ENCODE assay signal across 20 cellular contexts in genomic region chr16:8853611-8854010, GRCh38. TPM values are rescaled to one million over a fixed set of nuclear protein-coding genes. Genes with fewer than 3 reads are reported as not detected.
DNase-seq lines count a peak whose midpoint lies in the region; ATAC-seq and TF ChIP-seq lines count a peak whose summit lies in the region.
"Had no signal": no experiment of that assay in that cellular context is flagged by ENCODE, and none has a peak within 500 bp of the region (broad histone marks: within the 10 kb centered on the region; RNA-seq: fewer than 3 reads in every experiment).

No MANE protein-coding gene starts in this region.

- intact Hi-C loops in activated CD4-positive, alpha-beta T cell treated with anti-CD3 and anti-CD28 coated beads, Interleukin-2, amount 10 ng/mL, durations not matched to agents 24 days and 14 days (cut with micrococcal nuclease) = no loop called here

- no peaks in the 10 kb centered on the region for H3K27me3 Mint-ChIP-seq in activated CD4-positive, alpha-beta T cell treated with anti-CD3 and anti-CD28 coated beads, Interleukin-2, amount 10 ng/mL, durations not matched to agents 24 days and 14 days
- H3K27me3 Mint-ChIP-seq in nephron progenitor cell (ENCODE audit: low read depth, poor library complexity) = peaks cover 5% of the 10 kb centered on the region
- H3K27me3 Mint-ChIP-seq: natural killer cell treated with Interleukin-12 subunit alpha and Interleukin-12 subunit beta and Interleukin-15 and Interleukin-18, amount 100 ng/mL, for 72 hours; stimulated activated memory B cell treated with anti-CD40 and anti-IgM and Interleukin-4, amounts not matched to agents 10 μg/mL and 1 μg/mL and 100 μg/mL, for 72 hours; type B pancreatic cell had no signal

- POLR2A ChIA-PET in GM10248 (lab: Yijun Ruan, JAX) = interaction anchor here (1.0 kb wide), 1 partner anchor 274 kb away, joined by 3 read pairs; no protein-coding TSS in a partner anchor

- no peak overlapping the region for H3K4me3 Mint-ChIP-seq in activated CD4-positive, alpha-beta T cell treated with anti-CD3 and anti-CD28 coated beads, Interleukin-2, amount 10 ng/mL, durations not matched to agents 24 days and 14 days
- H3K4me3 Mint-ChIP-seq in nephron progenitor cell = no peak overlapping the region
- H3K4me3 Mint-ChIP-seq: natural killer cell treated with Interleukin-12 subunit alpha and Interleukin-12 subunit beta and Interleukin-15 and Interleukin-18, amount 100 ng/mL, for 72 hours; stimulated activated memory B cell treated with anti-CD40 and anti-IgM and Interleukin-4, amounts not matched to agents 10 μg/mL and 1 μg/mL and 100 μg/mL, for 72 hours; type B pancreatic cell had no signal

- peaks cover 34% of the 10 kb centered on the region for H3K4me1 Mint-ChIP-seq in activated CD4-positive, alpha-beta T cell treated with anti-CD3 and anti-CD28 coated beads, Interleukin-2, amount 10 ng/mL, durations not matched to agents 24 days and 14 days
- peaks cover 23% of the 10 kb centered on the region for H3K4me1 Mint-ChIP-seq in nephron progenitor cell

- peaks cover 62% of the 10 kb centered on the region for H3K36me3 Mint-ChIP-seq in activated CD4-positive, alpha-beta T cell treated with anti-CD3 and anti-CD28 coated beads, Interleukin-2, amount 10 ng/mL, durations not matched to agents 24 days and 14 days (ENCODE audit: low read depth)
- H3K36me3 Mint-ChIP-seq in nephron progenitor cell (ENCODE audit: low read depth) = peaks cover 59% of the 10 kb centered on the region

- DNase-seq in activated CD4-positive, alpha-beta T cell treated with anti-CD3 and anti-CD28 coated beads, Interleukin-2, amount 10 ng/mL, durations not matched to agents 24 days and 14 days = no peak
- DNase-seq in activated CD4-positive, alpha-beta T cell treated with anti-CD3 and anti-CD28 coated beads for 4 hours = no peak
- DNase-seq in NCI-H226 = peak; percentile 40
- peak; percentile 86 for DNase-seq in amniotic epithelial cell (ENCODE audit: low read depth)
- no peak for DNase-seq in nephron progenitor cell
- DNase-seq in GM10248 (ENCODE audit: extremely low spot score) = no peak
- DNase-seq in mesenteric fat pad (ENCODE audit: low spot score) = no peak
- DNase-seq: 8988T; left colon; NCI-H2171; stimulated activated CD4-positive, alpha-beta T cell treated with anti-CD3 and anti-CD28 coated beads, Interleukin-4, amount 100 ng/mL, for 4 hours had no signal

- no peaks in the 10 kb centered on the region for H3K9me3 Mint-ChIP-seq in activated CD4-positive, alpha-beta T cell treated with anti-CD3 and anti-CD28 coated beads, Interleukin-2, amount 10 ng/mL, durations not matched to agents 24 days and 14 days
- H3K9me3 Mint-ChIP-seq in nephron progenitor cell = no peaks in the 10 kb centered on the region
- H3K9me3 Mint-ChIP-seq: natural killer cell treated with Interleukin-12 subunit alpha and Interleukin-12 subunit beta and Interleukin-15 and Interleukin-18, amount 100 ng/mL, for 72 hours; stimulated activated memory B cell treated with anti-CD40 and anti-IgM and Interleukin-4, amounts not matched to agents 10 μg/mL and 1 μg/mL and 100 μg/mL, for 72 hours; type B pancreatic cell had no signal

- CTCF ChIA-PET in GM10248 (lab: Yijun Ruan, JAX) = interaction anchor here (1.8 to 2.3 kb wide), 3 partner anchors 13 to 32 kb away, joined by 6 to 8 read pairs (median 7); no protein-coding TSS in a partner anchor

- no peak for ATAC-seq in GM21528 (IDR thresholded peaks at IDR 0.05; ENCODE audit: low FRiP score, unreplicated experiment)
- ATAC-seq: esophagus mucosa; left colon; natural killer cell treated with Interleukin-12 subunit alpha and Interleukin-12 subunit beta and Interleukin-15 and Interleukin-18, amount 100 ng/mL, for 72 hours; stimulated activated memory B cell treated with anti-CD40 and anti-IgM and Interleukin-4, amounts not matched to agents 10 μg/mL and 1 μg/mL and 100 μg/mL, for 72 hours had no signal

- TF ChIP-seq CTCF in nephron progenitor cell (IDR thresholded peaks at IDR 0.05) (no peak), GM10248 (IDR thresholded peaks at IDR 0.05; ENCODE audit: control extremely low read depth, extremely low read depth, low read depth, missing control alignments) (no peak)

- H3K27ac Mint-ChIP-seq in activated CD4-positive, alpha-beta T cell treated with anti-CD3 and anti-CD28 coated beads, Interleukin-2, amount 10 ng/mL, durations not matched to agents 24 days and 14 days = peak overlapping the region; percentile 63
- peak overlapping the region; percentile 79 for H3K27ac Mint-ChIP-seq in nephron progenitor cell
- H3K27ac Mint-ChIP-seq: stimulated activated memory B cell treated with anti-CD40 and anti-IgM and Interleukin-4, amounts not matched to agents 10 μg/mL and 1 μg/mL and 100 μg/mL, for 72 hours had no signal

RNA-seq across cellular contexts. Expression of gene CARHSP1, which starts 15.2 kb away (rescaled TPM):
- total RNA-seq in activated CD4-positive, alpha-beta T cell treated with anti-CD3 and anti-CD28 coated beads, Interleukin-2, amount 10 ng/mL, durations not matched to agents 24 days and 14 days = 67.7 and 73.3 TPM in 2 replicates
- 90.0 TPM for total RNA-seq in mesenteric fat pad

RNA-seq across cellular contexts. Expression of gene LITAFD, which starts 28.5 kb away (rescaled TPM):
- not detected in 2 replicates for total RNA-seq in activated CD4-positive, alpha-beta T cell treated with anti-CD3 and anti-CD28 coated beads, Interleukin-2, amount 10 ng/mL, durations not matched to agents 24 days and 14 days
- not detected for total RNA-seq in mesenteric fat pad
- total RNA-seq: activated CD8-positive, alpha-beta memory T cell treated with anti-CD3 and anti-CD28 coated beads for 36 hours; esophagus mucosa; hepatocyte; left colon; natural killer cell treated with Interleukin-12 subunit alpha and Interleukin-12 subunit beta and Interleukin-15 and Interleukin-18, amount 100 ng/mL, for 72 hours; sigmoid colon; SK-MEL-5 had no signal

RNA-seq across cellular contexts. Expression of gene PMM2, which starts 56.0 kb away (rescaled TPM):
- total RNA-seq in activated CD4-positive, alpha-beta T cell treated with anti-CD3 and anti-CD28 coated beads, Interleukin-2, amount 10 ng/mL, durations not matched to agents 24 days and 14 days = 74.1 and 74.9 TPM in 2 replicates
- total RNA-seq in mesenteric fat pad = 51.8 TPM

RNA-seq across cellular contexts. Expression of gene TMEM186, which starts 56.2 kb away (rescaled TPM):
- 19.3 and 20.4 TPM in 2 replicates for total RNA-seq in activated CD4-positive, alpha-beta T cell treated with anti-CD3 and anti-CD28 coated beads, Interleukin-2, amount 10 ng/mL, durations not matched to agents 24 days and 14 days
- 7.7 TPM for total RNA-seq in mesenteric fat pad

Comparison
In these comparisons a context has a peak if more than half of its experiments do, and no peak if none do; other contexts are left out.
1. DNase-seq: peak in NCI-H226 (single experiment) and amniotic epithelial cell (single experiment); none in activated CD4-positive, alpha-beta T cell treated with anti-CD3 and anti-CD28 coated beads, Interleukin-2, amount 10 ng/mL, durations not matched to agents 24 days and 14 days (single experiment), activated CD4-positive, alpha-beta T cell treated with anti-CD3 and anti-CD28 coated beads for 4 hours (0 of 2), nephron progenitor cell (single experiment), GM10248 (single experiment) and mesenteric fat pad (single experiment).